8 cellular contexts compared by ENCODE assay signal in the genomic region with DNA sequence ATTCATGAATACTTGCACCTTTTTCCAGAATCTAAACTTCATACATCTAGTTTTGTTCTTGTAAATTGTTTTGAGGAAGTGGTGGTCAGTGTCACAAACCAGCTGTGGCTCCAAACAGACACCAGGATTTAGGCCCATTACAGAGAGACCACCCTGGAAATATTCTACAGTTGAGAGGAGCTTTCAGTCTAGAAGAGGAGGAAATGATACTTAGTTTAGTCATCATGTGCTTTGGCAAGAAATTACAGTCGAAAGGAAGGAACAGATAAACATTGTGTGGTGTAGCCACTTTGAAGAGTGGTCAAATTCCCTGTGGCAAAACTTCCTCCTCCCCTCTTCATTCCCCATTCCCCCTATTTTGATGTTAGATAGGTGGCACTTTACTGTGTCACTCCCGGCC. TPM values are rescaled to one million over a fixed set of nuclear protein-coding genes. Genes with fewer than 3 reads are reported as not detected.
DNase-seq lines count a peak whose midpoint lies in the region; ATAC-seq and TF ChIP-seq lines count a peak whose summit lies in the region.

No MANE protein-coding gene starts in this region.

- TF ChIP-seq EP300 in gastroesophageal sphincter (IDR thresholded peaks at IDR 0.05), result no peak

- no peak for TF ChIP-seq CTCF in gastroesophageal sphincter (IDR thresholded peaks at IDR 0.05)

- H3K9me3 Mint-ChIP-seq in activated T-helper 2 cell treated with anti-CD3 and anti-CD28 coated beads, Interferon-gamma antibody, Interleukin-2, Interleukin-4, amounts not matched to agents 10 μg/mL and 5 μg/mL and 100 μg/mL, durations not matched to agents 14 hours and 24 hours and 36 hours, result no peaks in the 10 kb centered on the region
- no peaks in the 10 kb centered on the region for H3K9me3 Mint-ChIP-seq in activated T-helper 17 cell treated with anti-CD3 and anti-CD28 coated beads, Interleukin-2, amount 50 U/mL, for 72 hours

- DNase-seq in EH (ENCODE audit: low read depth) (peak; percentile 86), SIG-M5 treated with dmso at 0.1 percent for 504 hours (lab: John Stamatoyannopoulos, UW; ENCODE audit: unreplicated experiment) (peak; percentile 82), kidney tubule cell (ENCODE audit: low spot score) (peak; percentile 71), NCI-H2227 (lab: John Stamatoyannopoulos, UW; ENCODE audit: unreplicated experiment) (no peak)
- DNase-seq in activated T-helper 2 cell treated with anti-CD3 and anti-CD28 coated beads, Interferon-gamma antibody, Interleukin-2, Interleukin-4, amounts not matched to agents 10 μg/mL and 5 μg/mL and 100 μg/mL, durations not matched to agents 14 hours and 24 hours and 36 hours (ENCODE audit: low spot score), result no peak

- peaks cover 0 to 16% (median 2%) of the 10 kb centered on the region in 3 donors for H3K4me1 ChIP-seq in gastroesophageal sphincter

- H3K27ac ChIP-seq in gastroesophageal sphincter, result no peak overlapping the region

- no peaks in the 10 kb centered on the region for H3K27me3 ChIP-seq in gastroesophageal sphincter

- peaks cover 17% of the 10 kb centered on the region for H3K4me1 Mint-ChIP-seq in activated T-helper 2 cell treated with anti-CD3 and anti-CD28 coated beads, Interferon-gamma antibody, Interleukin-2, Interleukin-4, amounts not matched to agents 10 μg/mL and 5 μg/mL and 100 μg/mL, durations not matched to agents 14 hours and 24 hours and 36 hours (ENCODE audit: low read depth)
- peaks cover 5% of the 10 kb centered on the region for H3K4me1 Mint-ChIP-seq in activated T-helper 17 cell treated with anti-CD3 and anti-CD28 coated beads, Interleukin-2, amount 50 U/mL, for 72 hours

- no peaks in the 10 kb centered on the region for H3K36me3 Mint-ChIP-seq in activated T-helper 2 cell treated with anti-CD3 and anti-CD28 coated beads, Interferon-gamma antibody, Interleukin-2, Interleukin-4, amounts not matched to agents 10 μg/mL and 5 μg/mL and 100 μg/mL, durations not matched to agents 14 hours and 24 hours and 36 hours (ENCODE audit: low read depth)
- no peaks in the 10 kb centered on the region for H3K36me3 Mint-ChIP-seq in activated T-helper 17 cell treated with anti-CD3 and anti-CD28 coated beads, Interleukin-2, amount 50 U/mL, for 72 hours (ENCODE audit: low read depth)

- no peaks in the 10 kb centered on the region for H3K9me3 ChIP-seq in gastroesophageal sphincter

- 9 to 54% methylated on average over 2 of the region's 2 CpGs for WGBS in gastroesophageal sphincter (ENCODE audit: low coverage in 1 of 2), 2 donors

- ATAC-seq in HG02623 (IDR thresholded peaks at IDR 0.05; ENCODE audit: unreplicated experiment) (peak; percentile 51), gastroesophageal sphincter (no peak)
- no peak for ATAC-seq in activated T-helper 17 cell treated with anti-CD3 and anti-CD28 coated beads, Interleukin-2, amount 50 U/mL, for 72 hours (replicated peaks)

- no peak overlapping the region for H3K4me3 ChIP-seq in gastroesophageal sphincter

- no peak overlapping the region for H3K4me3 Mint-ChIP-seq in activated T-helper 2 cell treated with anti-CD3 and anti-CD28 coated beads, Interferon-gamma antibody, Interleukin-2, Interleukin-4, amounts not matched to agents 10 μg/mL and 5 μg/mL and 100 μg/mL, durations not matched to agents 14 hours and 24 hours and 36 hours (ENCODE audit: low read depth)
- H3K4me3 Mint-ChIP-seq in activated T-helper 17 cell treated with anti-CD3 and anti-CD28 coated beads, Interleukin-2, amount 50 U/mL, for 72 hours, result no peak overlapping the region

- no peaks in the 10 kb centered on the region for H3K36me3 ChIP-seq in gastroesophageal sphincter

- no peak for TF ChIP-seq POLR2A in gastroesophageal sphincter (IDR thresholded peaks at IDR 0.05)

- no peak overlapping the region for H3K27ac Mint-ChIP-seq in activated T-helper 2 cell treated with anti-CD3 and anti-CD28 coated beads, Interferon-gamma antibody, Interleukin-2, Interleukin-4, amounts not matched to agents 10 μg/mL and 5 μg/mL and 100 μg/mL, durations not matched to agents 14 hours and 24 hours and 36 hours
- H3K27ac Mint-ChIP-seq in activated T-helper 17 cell treated with anti-CD3 and anti-CD28 coated beads, Interleukin-2, amount 50 U/mL, for 72 hours, result no peak overlapping the region

- H3K27me3 Mint-ChIP-seq in activated T-helper 2 cell treated with anti-CD3 and anti-CD28 coated beads, Interferon-gamma antibody, Interleukin-2, Interleukin-4, amounts not matched to agents 10 μg/mL and 5 μg/mL and 100 μg/mL, durations not matched to agents 14 hours and 24 hours and 36 hours (ENCODE audit: low read depth), result no peaks in the 10 kb centered on the region
- H3K27me3 Mint-ChIP-seq in activated T-helper 17 cell treated with anti-CD3 and anti-CD28 coated beads, Interleukin-2, amount 50 U/mL, for 72 hours, result no peaks in the 10 kb centered on the region

- intact Hi-C loops in activated T-helper 2 cell treated with anti-CD3 and anti-CD28 coated beads, Interferon-gamma antibody, Interleukin-2, Interleukin-4, amounts not matched to agents 10 μg/mL and 5 μg/mL and 100 μg/mL, durations not matched to agents 14 hours and 24 hours and 36 hours (cut with micrococcal nuclease), result loop anchor here (5.0 kb wide), 2 partner anchors 36 to 49 kb away; no protein-coding TSS in a partner anchor

RNA-seq across cellular contexts. Expression of a gene that starts 15.7 kb away (rescaled TPM):
- total RNA-seq in activated T-helper 2 cell treated with anti-CD3 and anti-CD28 coated beads, Interferon-gamma antibody, Interleukin-2, Interleukin-4, amounts not matched to agents 10 μg/mL and 5 μg/mL and 100 μg/mL, durations not matched to agents 14 hours and 24 hours and 36 hours, result 4.0 and 7.5 TPM in 2 replicates
- total RNA-seq in activated T-helper 17 cell treated with anti-CD3 and anti-CD28 coated beads, Interleukin-2, amount 50 U/mL, for 72 hours, result 1 to 10 TPM; 1.8 to 2.9 TPM
- 10 to 100 TPM in 2 of 4 donors, 1 to 10 TPM in 2; 5.0 to 10.9 (median 8.3) TPM for total RNA-seq in gastroesophageal sphincter

Comparison
In these comparisons a context has a peak if more than half of its experiments do, and no peak if none do; other contexts are left out.
1. DNase-seq: peak in EH (single experiment), SIG-M5 treated with dmso at 0.1 percent for 504 hours (single experiment) and kidney tubule cell (single experiment); none in activated T-helper 2 cell treated with anti-CD3 and anti-CD28 coated beads, Interferon-gamma antibody, Interleukin-2, Interleukin-4, amounts not matched to agents 10 μg/mL and 5 μg/mL and 100 μg/mL, durations not matched to agents 14 hours and 24 hours and 36 hours (single experiment) and NCI-H2227 (single experiment).